Comparison of ENCODE assay signal across 1 cellular context in the genomic region with DNA sequence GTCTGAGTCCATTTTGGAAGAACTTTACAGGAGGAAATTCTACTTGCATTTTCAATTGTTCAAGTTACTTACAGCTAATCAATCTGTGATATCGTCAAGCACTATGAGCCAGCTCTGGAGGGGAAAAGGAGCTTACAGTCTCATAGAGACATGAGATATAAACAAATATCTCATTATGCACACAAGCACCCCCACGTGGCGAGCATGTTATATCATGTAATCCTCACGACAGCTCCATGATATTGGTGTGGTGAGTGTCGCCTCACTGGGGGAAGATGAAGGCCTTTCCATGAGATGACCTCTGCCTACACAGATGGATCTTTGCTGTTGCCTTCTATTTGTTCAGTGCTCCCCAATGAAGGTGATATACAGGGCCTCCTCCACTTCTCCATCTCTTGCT.
TF ChIP-seq lines count a peak whose summit lies in the region.

No MANE protein-coding gene starts in this region.

TF ChIP-seq in GM12878, 131 proteins besides CTCF, POLR2A, EP300 and RAD21:
- TF ChIP-seq CEBPB (IDR thresholded peaks at IDR 0.05; ENCODE audit: borderline replicate concordance in 1 of 2, low read depth in 2 of 2, low read length in 2 of 2) (no peak), NFIC (IDR thresholded peaks at IDR 0.05; ENCODE audit: low read depth, low read length) (no peak)
- TF ChIP-seq, protein P1, sequence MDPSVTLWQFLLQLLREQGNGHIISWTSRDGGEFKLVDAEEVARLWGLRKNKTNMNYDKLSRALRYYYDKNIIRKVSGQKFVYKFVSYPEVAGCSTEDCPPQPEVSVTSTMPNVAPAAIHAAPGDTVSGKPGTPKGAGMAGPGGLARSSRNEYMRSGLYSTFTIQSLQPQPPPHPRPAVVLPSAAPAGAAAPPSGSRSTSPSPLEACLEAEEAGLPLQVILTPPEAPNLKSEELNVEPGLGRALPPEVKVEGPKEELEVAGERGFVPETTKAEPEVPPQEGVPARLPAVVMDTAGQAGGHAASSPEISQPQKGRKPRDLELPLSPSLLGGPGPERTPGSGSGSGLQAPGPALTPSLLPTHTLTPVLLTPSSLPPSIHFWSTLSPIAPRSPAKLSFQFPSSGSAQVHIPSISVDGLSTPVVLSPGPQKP (IDR thresholded peaks at IDR 0.05; ENCODE audit: low read depth, low read length), result no peak
- TF ChIP-seq, protein P2, sequence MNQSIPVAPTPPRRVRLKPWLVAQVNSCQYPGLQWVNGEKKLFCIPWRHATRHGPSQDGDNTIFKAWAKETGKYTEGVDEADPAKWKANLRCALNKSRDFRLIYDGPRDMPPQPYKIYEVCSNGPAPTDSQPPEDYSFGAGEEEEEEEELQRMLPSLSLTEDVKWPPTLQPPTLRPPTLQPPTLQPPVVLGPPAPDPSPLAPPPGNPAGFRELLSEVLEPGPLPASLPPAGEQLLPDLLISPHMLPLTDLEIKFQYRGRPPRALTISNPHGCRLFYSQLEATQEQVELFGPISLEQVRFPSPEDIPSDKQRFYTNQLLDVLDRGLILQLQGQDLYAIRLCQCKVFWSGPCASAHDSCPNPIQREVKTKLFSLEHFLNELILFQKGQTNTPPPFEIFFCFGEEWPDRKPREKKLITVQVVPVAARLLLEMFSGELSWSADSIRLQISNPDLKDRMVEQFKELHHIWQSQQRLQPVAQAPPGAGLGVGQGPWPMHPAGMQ (IDR thresholded peaks at IDR 0.05; ENCODE audit: borderline replicate concordance), result no peak
- TF ChIP-seq, protein P3, sequence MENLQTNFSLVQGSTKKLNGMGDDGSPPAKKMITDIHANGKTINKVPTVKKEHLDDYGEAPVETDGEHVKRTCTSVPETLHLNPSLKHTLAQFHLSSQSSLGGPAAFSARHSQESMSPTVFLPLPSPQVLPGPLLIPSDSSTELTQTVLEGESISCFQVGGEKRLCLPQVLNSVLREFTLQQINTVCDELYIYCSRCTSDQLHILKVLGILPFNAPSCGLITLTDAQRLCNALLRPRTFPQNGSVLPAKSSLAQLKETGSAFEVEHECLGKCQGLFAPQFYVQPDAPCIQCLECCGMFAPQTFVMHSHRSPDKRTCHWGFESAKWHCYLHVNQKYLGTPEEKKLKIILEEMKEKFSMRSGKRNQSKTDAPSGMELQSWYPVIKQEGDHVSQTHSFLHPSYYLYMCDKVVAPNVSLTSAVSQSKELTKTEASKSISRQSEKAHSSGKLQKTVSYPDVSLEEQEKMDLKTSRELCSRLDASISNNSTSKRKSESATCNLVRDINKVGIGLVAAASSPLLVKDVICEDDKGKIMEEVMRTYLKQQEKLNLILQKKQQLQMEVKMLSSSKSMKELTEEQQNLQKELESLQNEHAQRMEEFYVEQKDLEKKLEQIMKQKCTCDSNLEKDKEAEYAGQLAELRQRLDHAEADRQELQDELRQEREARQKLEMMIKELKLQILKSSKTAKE (IDR thresholded peaks at IDR 0.05; ENCODE audit: low read depth, poor library complexity, severe bottlenecking), result no peak
